21 cellular contexts compared by ENCODE assay signal in genomic region chrX:70039758-70040157, GRCh38. TPM values are rescaled to one million over a fixed set of nuclear protein-coding genes. Genes with fewer than 3 reads are reported as not detected.
A peak's percentile ranks its signal among the peaks of the same experiment; 100 is the strongest.
DNase-seq lines count a peak whose midpoint lies in the region; ATAC-seq and TF ChIP-seq lines count a peak whose summit lies in the region.
"Had no signal": no experiment of that assay in that cellular context is flagged by ENCODE, and none has a peak within 500 bp of the region (broad histone marks: within the 10 kb centered on the region; RNA-seq: fewer than 3 reads in every experiment).

No MANE protein-coding gene starts in this region.

- H3K9ac ChIP-seq in GM23248, result no peak overlapping the region

- no peak overlapping the region for H2AFZ ChIP-seq in GM23248

- intact Hi-C loops in Right ventricle myocardium superior (cut with DNase I), result loop anchor here (5.0 to 10.0 kb wide), 2 partner anchors 58 to 505 kb away; no protein-coding TSS in a partner anchor

- no peaks in the 10 kb centered on the region for H3K79me2 ChIP-seq in GM23248 (ENCODE audit: insufficient read depth)

- no peaks in the 10 kb centered on the region for H3K36me3 ChIP-seq in GM23248 (ENCODE audit: low read depth)
- H3K36me3 ChIP-seq: SJCRH30 had no signal

- no peaks in the 10 kb centered on the region for H4K20me1 ChIP-seq in GM23248 (ENCODE audit: insufficient read depth)

- 45 to 64% methylated on average over 2 of the region's 2 CpGs for WGBS in GM23248 (ENCODE audit: low coverage in 1 of 2, low lambda C conversion rate in 2 of 2, missing lambda C conversion rate in 2 of 2), 2 experiments

- no peaks in the 10 kb centered on the region for H3K27me3 ChIP-seq in GM23248 (replicated peaks; ENCODE audit: insufficient read depth)
- H3K27me3 ChIP-seq: SJCRH30 had no signal

- peaks cover 3% of the 10 kb centered on the region; the same call in 1 of the 2 replicates for H3K4me1 ChIP-seq in GM23248 (ENCODE audit: insufficient read depth)
- H3K4me1 ChIP-seq: SJCRH30 had no signal

- in situ Hi-C loops in GM23248 (cut with MboI), result loop anchor here (10.0 kb wide), 1 partner anchor 55 kb away; no protein-coding TSS in a partner anchor

- H3F3A ChIP-seq in GM23248 (ENCODE audit: insufficient read depth), result no peaks in the 10 kb centered on the region

- DNase-seq in AG10803 (ENCODE audit: low read depth) (peak; percentile 13), GM23248 (peak; percentile 43), dermis blood vessel endothelial cell (peak; percentile 24), islet precursor cell (peak; percentile 22), NCI-H2081 treated with DMSO at 0.1 percent for 48 hours (lab: John Stamatoyannopoulos, UW) (no peak), Right ventricle myocardium superior (no peak), D341Med (ENCODE audit: low spot score) (no peak)
- no peak for DNase-seq in activated CD4-positive, alpha-beta T cell treated with anti-CD3 and anti-CD28 coated beads, Interleukin-2, amount 50 U/mL, for 4 hours
- DNase-seq: CD4-positive, CD25-positive, alpha-beta regulatory T cell; DMS79; GDM1; KBM-7; NCI-H1092; NCI-H146; NCI-H526 treated with DMSO at 0.1 percent for 48 hours; OCI-M1; RPMI8226; SJCRH30; SW 1271 had no signal

- no peaks in the 10 kb centered on the region for H3K9me2 ChIP-seq in GM23248 (ENCODE audit: insufficient read depth)

- TF ChIP-seq CTCF in AG10803 (conservative IDR thresholded peaks at IDR 0.05; ENCODE audit: low read length), result no peak

- no peak for ATAC-seq in Right ventricle myocardium superior (ENCODE audit: poor library complexity)

- H3K4me3 ChIP-seq in AG10803 (ENCODE audit: low read length) (no peak overlapping the region), GM23248 (no peak overlapping the region)
- H3K4me3 ChIP-seq: SJCRH30 had no signal

- no peak overlapping the region for H3K4me2 ChIP-seq in GM23248 (ENCODE audit: unreplicated experiment)

- no peaks in the 10 kb centered on the region for H3K9me3 ChIP-seq in GM23248 (ENCODE audit: low read depth)
- H3K9me3 ChIP-seq: SJCRH30 had no signal

- no peak overlapping the region for H3K27ac ChIP-seq in GM23248
- H3K27ac ChIP-seq: SJCRH30 had no signal

RNA-seq across cellular contexts. Expression of gene AWAT2, which starts 10.0 kb away (rescaled TPM):
- not detected in 2 replicates for total RNA-seq in GM23248 (2014; rRNA removed; shearing (Covaris generic))
- polyA plus RNA-seq in GM23248 (2016; fragmentation: Nextera tagmentation; extraction: Ambion mirVana), result not detected in 2 replicates
- total RNA-seq in dermis blood vessel endothelial cell (0.51 and 1.2 TPM in 2 replicates), Right ventricle myocardium superior (not detected)
- total RNA-seq: A673; CD4-positive, CD25-positive, alpha-beta regulatory T cell; H4; SJCRH30 had no signal
- polyA plus RNA-seq: CD4-positive, CD25-positive, alpha-beta regulatory T cell had no signal

RNA-seq across cellular contexts. Expression of gene OTUD6A, which starts 22.5 kb away (rescaled TPM):
- total RNA-seq in GM23248 (2014; rRNA removed; shearing (Covaris generic)), result not detected in 2 replicates
- polyA plus RNA-seq in GM23248 (2016; fragmentation: Nextera tagmentation; extraction: Ambion mirVana), result not detected in 2 replicates
- not detected in 2 replicates for total RNA-seq in dermis blood vessel endothelial cell
- total RNA-seq in Right ventricle myocardium superior, result not detected
- total RNA-seq: A673; CD4-positive, CD25-positive, alpha-beta regulatory T cell; H4; SJCRH30 had no signal
- polyA plus RNA-seq: CD4-positive, CD25-positive, alpha-beta regulatory T cell had no signal

Comparison
In these comparisons a context has a peak if more than half of its experiments do, and no peak if none do; other contexts are left out.
1. DNase-seq: peak in AG10803 (single experiment), GM23248 (single experiment), dermis blood vessel endothelial cell (single experiment) and islet precursor cell (single experiment); none in activated CD4-positive, alpha-beta T cell treated with anti-CD3 and anti-CD28 coated beads, Interleukin-2, amount 50 U/mL, for 4 hours (0 of 2), NCI-H2081 treated with DMSO at 0.1 percent for 48 hours (single experiment), Right ventricle myocardium superior (single experiment) and D341Med (single experiment).